In genomic region chr17:50428831-50429424, GRCh38 we compare ENCODE assay signal across 1 cellular context.
TF ChIP-seq lines count a peak whose summit lies in the region.

No MANE protein-coding gene starts in this region.

TF ChIP-seq in HepG2, 621 proteins besides CTCF, POLR2A, EP300 and RAD21 (continued from another document and continues in another):
- TF ChIP-seq THAP7 (CRISPR knock-in tag; IDR thresholded peaks at IDR 0.05): no peak
- TF ChIP-seq ESRRA (CRISPR knock-in tag; IDR thresholded peaks at IDR 0.05; ENCODE audit: low read depth): peak; percentile 82
- peak; percentile 65; the same call in 1 of the 2 replicates for TF ChIP-seq JUND (CRISPR knock-in tag; IDR thresholded peaks at IDR 0.05)
- TF ChIP-seq ZNF326 (CRISPR knock-in tag; IDR thresholded peaks at IDR 0.05; ENCODE audit: borderline replicate concordance): no peak
- no peak for TF ChIP-seq E2F2 (CRISPR knock-in tag; IDR thresholded peaks at IDR 0.05; ENCODE audit: borderline replicate concordance)
- TF ChIP-seq FOXA3 (CRISPR knock-in tag; IDR thresholded peaks at IDR 0.05): peak; percentile 89
- TF ChIP-seq ATF5 (CRISPR knock-in tag; IDR thresholded peaks at IDR 0.05; ENCODE audit: low read depth): peak; percentile 42; the same call in 1 of the 2 replicates
- TF ChIP-seq MBD4 (IDR thresholded peaks at IDR 0.05; ENCODE audit: borderline replicate concordance, low read length): 0 out of 2 replicates have a peak, but pooled peaks have one; percentile 23
- TF ChIP-seq KLF6 (CRISPR knock-in tag; IDR thresholded peaks at IDR 0.05): peak; percentile 79; the same call in 1 of the 2 replicates
- TF ChIP-seq ZSCAN9 (CRISPR knock-in tag; IDR thresholded peaks at IDR 0.05; ENCODE audit: borderline replicate concordance): peak; percentile 94
- peak; percentile 89; the same call in 1 of the 2 replicates for TF ChIP-seq FOXK1 (CRISPR knock-in tag; IDR thresholded peaks at IDR 0.05; ENCODE audit: borderline replicate concordance, low read depth)
- peak; percentile 89 for TF ChIP-seq MTA1 (CRISPR knock-in tag; IDR thresholded peaks at IDR 0.05; ENCODE audit: borderline replicate concordance)
- TF ChIP-seq SIX4 (CRISPR knock-in tag; IDR thresholded peaks at IDR 0.05): peak; percentile 86
- 0 out of 2 replicates have a peak, but pooled peaks have one; percentile 48 for TF ChIP-seq KLF13 (CRISPR knock-in tag; IDR thresholded peaks at IDR 0.05)
- TF ChIP-seq BRD4 (CRISPR knock-in tag; IDR thresholded peaks at IDR 0.05): peak; percentile 62; the same call in 1 of the 2 replicates
- no peak for TF ChIP-seq SRSF4 (IDR thresholded peaks at IDR 0.05; ENCODE audit: low read depth, low read length, poor library complexity, severe bottlenecking)
- TF ChIP-seq RFX3 (CRISPR knock-in tag; IDR thresholded peaks at IDR 0.05): peak; percentile 21; the same call in 1 of the 2 replicates
- TF ChIP-seq POGZ (CRISPR knock-in tag; IDR thresholded peaks at IDR 0.05): peak; percentile 83
- TF ChIP-seq IKZF1 (IDR thresholded peaks at IDR 0.05): no peak
- TF ChIP-seq HCFC1 (IDR thresholded peaks at IDR 0.05; ENCODE audit: low read depth, low read length): 0 out of 2 replicates have a peak, but pooled peaks have one; percentile 2
- peak; percentile 98 for TF ChIP-seq ZNF614 (CRISPR knock-in tag; IDR thresholded peaks at IDR 0.05; ENCODE audit: borderline replicate concordance)
- TF ChIP-seq DBP (CRISPR knock-in tag; IDR thresholded peaks at IDR 0.05; ENCODE audit: not compliant biosample characterization): no peak
- peak; percentile 99 for TF ChIP-seq ZBTB34 (CRISPR knock-in tag; IDR thresholded peaks at IDR 0.05)
- no peak for TF ChIP-seq ATF7 (IDR thresholded peaks at IDR 0.05)
- peak; percentile 71; the same call in 1 of the 2 replicates for TF ChIP-seq ATF7 (CRISPR knock-in tag; IDR thresholded peaks at IDR 0.05)
- TF ChIP-seq ZBTB43 (CRISPR knock-in tag; conservative IDR thresholded peaks at IDR 0.05): peak; percentile 93
- no peak for TF ChIP-seq ZNF891 (CRISPR knock-in tag; IDR thresholded peaks at IDR 0.05)
- TF ChIP-seq EZH2 (conservative IDR thresholded peaks at IDR 0.05; ENCODE audit: low read depth, low read length): no peak
- peak; percentile 59; the same call in 1 of the 2 replicates for TF ChIP-seq SOX13 (IDR thresholded peaks at IDR 0.05)
- TF ChIP-seq SOX13 (CRISPR knock-in tag; conservative IDR thresholded peaks at IDR 0.05 in 1 of 2, IDR thresholded peaks at IDR 0.05 in 1 of 2): peak in 1 of 2 experiments; percentile 88; a peak in 2 of 4 replicates
- no peak for TF ChIP-seq SRSF9 (IDR thresholded peaks at IDR 0.05; ENCODE audit: borderline replicate concordance, insufficient read depth, low read depth, low read length, poor library complexity, severe bottlenecking)
- TF ChIP-seq PRDM10 (CRISPR knock-in tag; IDR thresholded peaks at IDR 0.05; ENCODE audit: low read depth): peak; percentile 86; the same call in 1 of the 2 replicates
- peak; percentile 95 for TF ChIP-seq ZNF644 (CRISPR knock-in tag; IDR thresholded peaks at IDR 0.05; ENCODE audit: low read depth)
- no peak for TF ChIP-seq ZNF598 (CRISPR knock-in tag; IDR thresholded peaks at IDR 0.05; ENCODE audit: borderline replicate concordance)
- TF ChIP-seq ARID4A (CRISPR knock-in tag; IDR thresholded peaks at IDR 0.05; ENCODE audit: borderline replicate concordance): peak; percentile 81; the same call in 1 of the 2 replicates
- peak; percentile 91 for TF ChIP-seq ZBTB7B (CRISPR knock-in tag; IDR thresholded peaks at IDR 0.05)
- no peak for TF ChIP-seq ZFP37 (CRISPR knock-in tag; IDR thresholded peaks at IDR 0.05; ENCODE audit: borderline replicate concordance)
- TF ChIP-seq KDM5B (CRISPR knock-in tag; IDR thresholded peaks at IDR 0.05; ENCODE audit: borderline replicate concordance): no peak; the same call in 1 of the 2 replicates
- no peak for TF ChIP-seq ARNT2 (CRISPR knock-in tag; IDR thresholded peaks at IDR 0.05; ENCODE audit: low read depth)
- peak; percentile 70; the same call in 1 of the 2 replicates for TF ChIP-seq NR2F2 (IDR thresholded peaks at IDR 0.05; ENCODE audit: borderline replicate concordance, low read depth)
- peak; percentile 86; the same call in 1 of the 2 replicates for TF ChIP-seq IKZF5 (CRISPR knock-in tag; IDR thresholded peaks at IDR 0.05)
- TF ChIP-seq CHD2 (IDR thresholded peaks at IDR 0.05; ENCODE audit: low read depth, low read length): no peak
- TF ChIP-seq BCL3 (CRISPR knock-in tag; IDR thresholded peaks at IDR 0.05): peak; percentile 71; the same call in 1 of the 2 replicates
- TF ChIP-seq KMT2B (CRISPR knock-in tag; IDR thresholded peaks at IDR 0.05): peak; percentile 74
- TF ChIP-seq SMYD3 (CRISPR knock-in tag; IDR thresholded peaks at IDR 0.05): 0 out of 2 replicates have a peak, but pooled peaks have one; percentile 65
- peak; percentile 87; the same call in 1 of the 2 replicates for TF ChIP-seq MED13 (CRISPR knock-in tag; IDR thresholded peaks at IDR 0.05)
